Comparison of ENCODE assay signal across 24 cellular contexts in genomic region chr6:4336084-4336483, GRCh38.
"Had no signal": no experiment of that assay in that cellular context is flagged by ENCODE, and none has a peak within 500 bp of the region (broad histone marks: within the 10 kb centered on the region; RNA-seq: fewer than 3 reads in every experiment).

No MANE protein-coding gene starts in this region.

- H3K9me3 Mint-ChIP-seq: activated naive CD8-positive, alpha-beta T cell treated with anti-CD3 and anti-CD28 coated beads, Interleukin-2, amount 10 ng/mL, durations not matched to agents 7 days and 5 days; T-cell had no signal

- H3K27ac ChIP-seq: adrenal gland, SK-N-MC had no signal

- H3K27ac Mint-ChIP-seq: activated CD8-positive, alpha-beta T cell treated with anti-CD3 and anti-CD28 coated beads, Interleukin-2, amount 10 ng/mL, durations not matched to agents 7 days and 5 days; activated naive CD8-positive, alpha-beta T cell treated with anti-CD3 and anti-CD28 coated beads, Interleukin-2, amount 10 ng/mL, durations not matched to agents 7 days and 5 days; T-cell had no signal

- H3K4me1 ChIP-seq: adrenal gland had no signal

- H3K27me3 ChIP-seq: adrenal gland had no signal

- H3K4me1 Mint-ChIP-seq: activated naive CD8-positive, alpha-beta T cell treated with anti-CD3 and anti-CD28 coated beads, Interleukin-2, amount 10 ng/mL, durations not matched to agents 7 days and 5 days; T-cell had no signal

- H3K9me3 ChIP-seq: adrenal gland had no signal

- H3K27me3 Mint-ChIP-seq: activated naive CD8-positive, alpha-beta T cell treated with anti-CD3 and anti-CD28 coated beads, Interleukin-2, amount 10 ng/mL, durations not matched to agents 7 days and 5 days had no signal

- DNase-seq: activated CD4-positive, CD25-positive, alpha-beta regulatory T cell; activated CD8-positive, alpha-beta memory T cell treated with anti-CD3 and anti-CD28 coated beads, Interleukin-2, amount 50 U/mL, for 48 hours; activated CD8-positive, alpha-beta T cell treated with anti-CD3 and anti-CD28 coated beads, Interleukin-2, amount 10 ng/mL, durations not matched to agents 7 days and 5 days; activated naive CD4-positive, alpha-beta T cell treated with anti-CD3 and anti-CD28 coated beads, Interleukin-2, amount 50 U/mL, for 16 hours; activated naive CD8-positive, alpha-beta T cell treated with anti-CD3 and anti-CD28 coated beads, Interleukin-2, amount 10 ng/mL, durations not matched to agents 7 days and 5 days; activated T-cell treated with anti-CD3 and anti-CD28 coated beads, Interleukin-2, amount 50 U/mL, for 1 hour; adrenal gland; aorta; central memory CD4-positive, alpha-beta T cell; NCI-H1105; NCI-H1436; NCI-H1694 treated with DMSO at 0.1 percent for 48 hours; NCI-H2029 treated with DMSO at 0.1 percent for 48 hours; NCI-H345; NCI-H510A; NCI-H526 treated with DMSO at 0.1 percent for 48 hours; NCI-H82; RPMI8226; T-cell; T-helper 2 cell; T1000 had no signal

- H3K36me3 ChIP-seq: adrenal gland had no signal

- H3K4me3 ChIP-seq: adrenal gland, SK-N-MC had no signal

- H3K4me3 Mint-ChIP-seq: activated CD8-positive, alpha-beta T cell treated with anti-CD3 and anti-CD28 coated beads, Interleukin-2, amount 10 ng/mL, durations not matched to agents 7 days and 5 days; activated naive CD8-positive, alpha-beta T cell treated with anti-CD3 and anti-CD28 coated beads, Interleukin-2, amount 10 ng/mL, durations not matched to agents 7 days and 5 days; T-cell had no signal

- ATAC-seq: activated CD8-positive, alpha-beta T cell treated with anti-CD3 and anti-CD28 coated beads, Interleukin-2, amount 10 ng/mL, durations not matched to agents 7 days and 5 days; Panc1; Right ventricle myocardium inferior; T-cell had no signal

- H3K36me3 Mint-ChIP-seq: activated naive CD8-positive, alpha-beta T cell treated with anti-CD3 and anti-CD28 coated beads, Interleukin-2, amount 10 ng/mL, durations not matched to agents 7 days and 5 days; T-cell had no signal
